In genomic region chr12:120194534-120195395, GRCh38 we compare ENCODE assay signal across 1 cellular context.
TF ChIP-seq lines count a peak whose summit lies in the region.

Gene GCN1, minus strand, starts transcription at chr12:120194715. Its CDS starts 18 bp downstream, at chr12:120194697.

TF ChIP-seq in GM23338, 12 proteins besides CTCF, POLR2A, EP300 and RAD21 (continued from another document):
- TF ChIP-seq ZNF462 (CRISPR knock-in tag; IDR thresholded peaks at IDR 0.05) (no peak), POLR2AphosphoS5 (IDR thresholded peaks at IDR 0.05; ENCODE audit: low read depth) (peak; percentile 95), ETS1 (IDR thresholded peaks at IDR 0.05) (peak; percentile 81), NANOG (IDR thresholded peaks at IDR 0.05; ENCODE audit: borderline replicate concordance) (no peak), JUNB (IDR thresholded peaks at IDR 0.05; ENCODE audit: unreplicated experiment) (no peak)
